Comparison of ENCODE assay signal across 11 cellular contexts in genomic region chrX:134753185-134754008, GRCh38. TPM values are rescaled to one million over a fixed set of nuclear protein-coding genes. Genes with fewer than 3 reads are reported as not detected.
A peak's percentile ranks its signal among the peaks of the same experiment; 100 is the strongest.
DNase-seq lines count a peak whose midpoint lies in the region; ATAC-seq and TF ChIP-seq lines count a peak whose summit lies in the region.
"Had no signal": no experiment of that assay in that cellular context is flagged by ENCODE, and none has a peak within 500 bp of the region (broad histone marks: within the 10 kb centered on the region; RNA-seq: fewer than 3 reads in every experiment).

No MANE protein-coding gene starts in this region.

- no peak overlapping the region for H3K27ac ChIP-seq in RWPE1
- H3K27ac ChIP-seq: colonic mucosa had no signal

- peak overlapping the region; percentile 30 for H3K4me3 ChIP-seq in AG04449 (ENCODE audit: low read depth, low read length)
- H3K4me3 ChIP-seq: colonic mucosa had no signal

- POLR2A ChIA-PET in AG04449 (lab: Yijun Ruan, JAX) (interaction anchor here (0.9 to 1.1 kb wide), 2 partner anchors 206 to 208 kb away, joined by 3 read pairs; no protein-coding TSS in a partner anchor), RWPE1 (lab: Yijun Ruan, JAX; ENCODE audit: low non-redundant PET) (no interaction called here)

- CTCF ChIA-PET in AG04449 (lab: Yijun Ruan, JAX), result interaction anchor here (0.7 to 4.7 kb wide), 17 partner anchors 10 to 275 kb away, joined by 3 to 29 read pairs (median 4); no protein-coding TSS in a partner anchor
- CTCF ChIA-PET in RWPE1 (lab: Yijun Ruan, JAX), result interaction anchor here (0.6 to 1.4 kb wide), 7 partner anchors 11 to 1926 kb away, joined by 3 to 8 read pairs (median 4); no protein-coding TSS in a partner anchor

- DNase-seq in AG04449 (ENCODE audit: low read depth, low spot score) (no peak), H4 (ENCODE audit: low spot score) (peak; percentile 53), RWPE1 (ENCODE audit: low spot score) (peak; percentile 8), fibroblast of the conjunctiva (ENCODE audit: low read depth) (peak; percentile 62), NCI-H2196 treated with DMSO at 0.1 percent for 48 hours (lab: John Stamatoyannopoulos, UW; ENCODE audit: unreplicated experiment) (no peak), NAMALWA (ENCODE audit: low spot score) (no peak), NCI-H1436 (lab: John Stamatoyannopoulos, UW) (no peak)
- DNase-seq: activated CD8-positive, alpha-beta memory T cell treated with anti-CD3 and anti-CD28 coated beads, Interleukin-2, amount 50 U/mL, for 48 hours; colonic mucosa; RPMI8226 had no signal

- TF ChIP-seq CTCF in AG04449 (IDR thresholded peaks at IDR 0.05; ENCODE audit: insufficient read depth, low read length, missing control alignments) (peak; percentile 27), RWPE1 (conservative IDR thresholded peaks at IDR 0.05; ENCODE audit: low read depth) (no peak)

- ATAC-seq in GM19463 (IDR thresholded peaks at IDR 0.05; ENCODE audit: unreplicated experiment), result no peak

RNA-seq across cellular contexts. Expression of gene PABIR2, which starts 43.6 kb away (rescaled TPM):
- 12.8 and 14.8 TPM in 2 replicates for total RNA-seq in H4 (2014; rRNA removed; shearing (Covaris generic))

Comparison
In these comparisons a context has a peak if more than half of its experiments do, and no peak if none do; other contexts are left out.
1. DNase-seq: peak in H4 (single experiment), RWPE1 (single experiment) and fibroblast of the conjunctiva (single experiment); none in AG04449 (single experiment), NCI-H2196 treated with DMSO at 0.1 percent for 48 hours (single experiment), NAMALWA (single experiment) and NCI-H1436 (single experiment).